16 cellular contexts compared by ENCODE assay signal in genomic region chr17:68591583-68591982, GRCh38. TPM values are rescaled to one million over a fixed set of nuclear protein-coding genes. Genes with fewer than 3 reads are reported as not detected.
DNase-seq lines count a peak whose midpoint lies in the region; ATAC-seq, FAIRE-seq and TF ChIP-seq lines count a peak whose summit lies in the region.
"Had no signal": no experiment of that assay in that cellular context is flagged by ENCODE, and none has a peak within 500 bp of the region (broad histone marks: within the 10 kb centered on the region; RNA-seq: fewer than 3 reads in every experiment).

No MANE protein-coding gene starts in this region.

- peak overlapping the region; percentile 12; the same call in 1 of the 2 replicates for H3K4me3 ChIP-seq in GM23338
- no peak overlapping the region for H3K4me3 ChIP-seq in K562
- H3K4me3 ChIP-seq in mesendoderm (ENCODE audit: low read length) = no peak overlapping the region
- no peak overlapping the region for H3K4me3 ChIP-seq in OCI-LY7 (ENCODE audit: low read depth, low read length, poor library complexity, severe bottlenecking)
- H3K4me3 ChIP-seq: SJSA1, tibial nerve had no signal

- H3K36me3 ChIP-seq in GM23338 (ENCODE audit: insufficient read depth) (no peaks in the 10 kb centered on the region; the same call in 1 of the 2 replicates), K562 (ENCODE audit: control insufficient read depth, insufficient read depth, low read length) (no peaks in the 10 kb centered on the region), mesendoderm (ENCODE audit: control insufficient read depth, insufficient read depth, low read length) (peaks cover 5% of the 10 kb centered on the region), OCI-LY7 (ENCODE audit: insufficient read depth, low read length) (no peaks in the 10 kb centered on the region)
- H3K36me3 ChIP-seq: SJSA1, WERI-Rb-1 had no signal

- H2AFZ ChIP-seq in GM23338 = peak overlapping the region; percentile 84
- H2AFZ ChIP-seq in K562 (ENCODE audit: low read depth, low read length) = peak overlapping the region; percentile 92
- H2AFZ ChIP-seq in OCI-LY7 (ENCODE audit: low read length) = no peak overlapping the region

- 14% methylated on average over 12 of the region's 12 CpGs for WGBS in K562 (ENCODE audit: insufficient coverage, low coverage, missing lambda C conversion rate)
- WGBS in mesendoderm (ENCODE audit: extremely low coverage, insufficient coverage, low lambda C conversion rate) = no CpG with 5 or more reads among the region's 12 CpGs

- CTCF ChIA-PET in K562 (lab: Yijun Ruan, JAX; ENCODE audit: low intra/inter-chr PET ratio) = no interaction called here
- CTCF ChIA-PET in OCI-LY7 (lab: Charles Lee; ENCODE audit: unreplicated experiment) = no interaction called here
- CTCF ChIA-PET in activated CD8-positive, alpha-beta memory T cell treated with anti-CD3 and anti-CD28 coated beads, Interleukin-2, amount 10 ng/mL, durations not matched to agents 7 days and 5 days (lab: Charles Lee) = interaction anchor here (1.0 kb wide), 1 partner anchor 22 kb away, joined by 5 read pairs; no protein-coding TSS in a partner anchor

- H2BK120ac ChIP-seq in mesendoderm (ENCODE audit: low read depth, low read length) = no peak overlapping the region

- H4K20me1 ChIP-seq in GM23338 (replicated peaks; ENCODE audit: insufficient read depth) (no peaks in the 10 kb centered on the region), K562 (replicated peaks; ENCODE audit: control insufficient read depth, insufficient read depth, low read length) (no peaks in the 10 kb centered on the region), OCI-LY7 (ENCODE audit: insufficient read depth, low read length) (no peaks in the 10 kb centered on the region)

- intact Hi-C loops in K562 (cut with micrococcal nuclease) = no loop called here
- intact Hi-C loops in OCI-LY7 (cut with micrococcal nuclease; ENCODE audit: unreplicated experiment) = no loop called here

- POLR2A ChIA-PET in K562 (lab: Yijun Ruan, JAX) = no interaction called here
- POLR2A ChIA-PET in OCI-LY7 (lab: Charles Lee) = interaction anchor here (0.7 kb wide), 1 partner anchor 19 kb away, joined by 3 read pairs; no protein-coding TSS in a partner anchor

- H3K79me1 ChIP-seq in mesendoderm (ENCODE audit: low read length) = peaks cover 15% of the 10 kb centered on the region

- H3K79me2 ChIP-seq in GM23338 (replicated peaks; ENCODE audit: insufficient read depth) (no peaks in the 10 kb centered on the region), K562 (ENCODE audit: control insufficient read depth, insufficient read depth, low read length) (no peaks in the 10 kb centered on the region), mesendoderm (ENCODE audit: control insufficient read depth, insufficient read depth, low read length) (peaks cover 19% of the 10 kb centered on the region), OCI-LY7 (ENCODE audit: insufficient read depth, low read depth, low read length) (no peaks in the 10 kb centered on the region)

- H3F3A ChIP-seq in GM23338 (replicated peaks; ENCODE audit: low read depth) = no peaks in the 10 kb centered on the region

- DNase-seq in GM23338 (ENCODE audit: low spot score) (peak; percentile 87), NCI-H2227 (lab: John Stamatoyannopoulos, UW; ENCODE audit: unreplicated experiment) (peak; percentile 74), K562 (ENCODE audit: extremely low read depth in 1 of 4, low spot score in 3 of 4) (peak; percentile 78 to 85 (median 81)), mesendoderm (peak; percentile 67), OCI-LY7 (ENCODE audit: low spot score) (no peak), kidney glomerular epithelial cell (lab: John Stamatoyannopoulos, UW) (no peak), DMS 273 treated with DMSO at 0.1 percent for 48 hours (lab: John Stamatoyannopoulos, UW) (no peak)
- DNase-seq in activated CD8-positive, alpha-beta memory T cell treated with anti-CD3 and anti-CD28 coated beads, Interleukin-2, amount 10 ng/mL, durations not matched to agents 7 days and 5 days = no peak
- DNase-seq: Calu3, MM.1S, NCI-H446, WERI-Rb-1 had no signal

- no peaks in the 10 kb centered on the region for H3K4me1 Mint-ChIP-seq in GM23338
- H3K4me1 Mint-ChIP-seq in activated CD8-positive, alpha-beta memory T cell treated with anti-CD3 and anti-CD28 coated beads, Interleukin-2, amount 10 ng/mL, durations not matched to agents 7 days and 5 days = peaks cover 6% of the 10 kb centered on the region

- no peak overlapping the region for H2BK5ac ChIP-seq in mesendoderm (ENCODE audit: low read length)

- H3K9ac ChIP-seq in K562 (ENCODE audit: insufficient read depth in 1 of 2, low read depth in 2 of 2, low read length in 2 of 2) (peak overlapping the region in 1 of 2 experiments; percentile 2; a peak in 1 of 4 replicates), mesendoderm (ENCODE audit: low read length) (peak overlapping the region; percentile 59)

- TF ChIP-seq EP300 in K562 (IDR thresholded peaks at IDR 0.05; ENCODE audit: low read length) = no peak

- FAIRE-seq in K562 (lab: Jason Lieb, UNC) = peak; percentile 87
- FAIRE-seq: astrocyte had no signal

- no peaks in the 10 kb centered on the region for H3K9me2 ChIP-seq in GM23338 (ENCODE audit: insufficient read depth)
- H3K9me2 ChIP-seq in OCI-LY7 (ENCODE audit: insufficient read depth, low read length) = no peaks in the 10 kb centered on the region

- no peak overlapping the region; the same call in 2 of the 3 replicates for H3K4me3 Mint-ChIP-seq in GM23338
- no peak overlapping the region for H3K4me3 Mint-ChIP-seq in activated CD8-positive, alpha-beta memory T cell treated with anti-CD3 and anti-CD28 coated beads, Interleukin-2, amount 10 ng/mL, durations not matched to agents 7 days and 5 days
- H3K4me3 Mint-ChIP-seq: neural crest cell had no signal

- peak; percentile 92 for ATAC-seq in GM23338
- peak; percentile 94 for ATAC-seq in K562
- ATAC-seq in activated CD8-positive, alpha-beta memory T cell treated with anti-CD3 and anti-CD28 coated beads, Interleukin-2, amount 10 ng/mL, durations not matched to agents 7 days and 5 days = no peak

- no peak overlapping the region for H4K5ac ChIP-seq in mesendoderm (ENCODE audit: low read length)

- H3K27me3 ChIP-seq in GM23338 (ENCODE audit: insufficient read depth) (no peaks in the 10 kb centered on the region), K562 (ENCODE audit: control insufficient read depth in 2 of 2, insufficient read depth in 2 of 2, low read length in 2 of 2) (peaks cover 0 to 9% of the 10 kb centered on the region in 2 experiments; a peak in 3 of 5 replicates), mesendoderm (ENCODE audit: insufficient read depth, low read length, poor library complexity) (no peaks in the 10 kb centered on the region)
- H3K27me3 ChIP-seq: SJSA1, tibial nerve had no signal

- peaks cover 4% of the 10 kb centered on the region; the same call in 2 of the 3 replicates for H3K36me3 Mint-ChIP-seq in GM23338 (ENCODE audit: low read depth)
- no peaks in the 10 kb centered on the region for H3K36me3 Mint-ChIP-seq in activated CD8-positive, alpha-beta memory T cell treated with anti-CD3 and anti-CD28 coated beads, Interleukin-2, amount 10 ng/mL, durations not matched to agents 7 days and 5 days

- no peak overlapping the region for H2BK15ac ChIP-seq in mesendoderm (replicated peaks; ENCODE audit: low read depth)

- H2AK5ac ChIP-seq in mesendoderm (ENCODE audit: low read length) = no peak overlapping the region

- TF ChIP-seq POLR2A in K562 (conservative IDR thresholded peaks at IDR 0.05) = no peak

- no peaks in the 10 kb centered on the region for H3K9me1 ChIP-seq in K562 (ENCODE audit: control insufficient read depth, insufficient read depth, low read length)

- no peak overlapping the region for H3K27ac Mint-ChIP-seq in GM23338
- H3K27ac Mint-ChIP-seq in activated CD8-positive, alpha-beta memory T cell treated with anti-CD3 and anti-CD28 coated beads, Interleukin-2, amount 10 ng/mL, durations not matched to agents 7 days and 5 days = no peak overlapping the region

- H3K4me1 ChIP-seq in GM23338 (ENCODE audit: insufficient read depth) (no peaks in the 10 kb centered on the region; the same call in 1 of the 2 replicates), K562 (replicated peaks in 1 of 2; ENCODE audit: control insufficient read depth in 2 of 2, insufficient read depth in 2 of 2, low read length in 2 of 2) (peaks cover 0 to 6% of the 10 kb centered on the region in 2 experiments; a peak in 1 of 5 replicates), mesendoderm (ENCODE audit: control insufficient read depth, low read depth, low read length) (peaks cover 5% of the 10 kb centered on the region), OCI-LY7 (ENCODE audit: insufficient read depth, low read length, poor library complexity, severe bottlenecking) (no peaks in the 10 kb centered on the region)
- H3K4me1 ChIP-seq: SJSA1 had no signal

- H3K4ac ChIP-seq in mesendoderm (ENCODE audit: low read depth, low read length) = no peak overlapping the region

- H3K56ac ChIP-seq in mesendoderm (ENCODE audit: low read length) = peak overlapping the region; percentile 61

- H3K9me3 Mint-ChIP-seq in GM23338 = peaks cover 5% of the 10 kb centered on the region; the same call in 2 of the 3 replicates
- H3K9me3 Mint-ChIP-seq in activated CD8-positive, alpha-beta memory T cell treated with anti-CD3 and anti-CD28 coated beads, Interleukin-2, amount 10 ng/mL, durations not matched to agents 7 days and 5 days (ENCODE audit: low read depth) = peaks cover 3% of the 10 kb centered on the region

- in situ Hi-C loops in K562 (cut with MboI) = no loop called here

- H3K18ac ChIP-seq in mesendoderm (ENCODE audit: low read length) = no peak overlapping the region

- no peak overlapping the region for H3K23ac ChIP-seq in mesendoderm (ENCODE audit: low read length)

- no peak overlapping the region for H3K27ac ChIP-seq in GM23338 (ENCODE audit: low read depth)
- no peak overlapping the region for H3K27ac ChIP-seq in K562 (ENCODE audit: extremely low read depth, low read depth, low read length)
- H3K27ac ChIP-seq in mesendoderm (ENCODE audit: low read depth, low read length) = no peak overlapping the region
- no peak overlapping the region for H3K27ac ChIP-seq in OCI-LY7 (ENCODE audit: low read depth, low read length, poor library complexity, severe bottlenecking)
- H3K27ac ChIP-seq: SJSA1, WERI-Rb-1 had no signal

- H3K9me3 ChIP-seq in K562 (replicated peaks; ENCODE audit: control insufficient read depth, insufficient read depth, low read depth, low read length) = no peaks in the 10 kb centered on the region
- H3K9me3 ChIP-seq in OCI-LY7 (ENCODE audit: low read length) = no peaks in the 10 kb centered on the region
- H3K9me3 ChIP-seq: SJSA1 had no signal

- no peak for TF ChIP-seq RAD21 in K562 (CRISPR knock-in tag; conservative IDR thresholded peaks at IDR 0.05 in 1 of 2, IDR thresholded peaks at IDR 0.05 in 1 of 2)

- H3K27me3 Mint-ChIP-seq in GM23338 (ENCODE audit: insufficient read depth, low read depth, poor library complexity) = peaks cover 7% of the 10 kb centered on the region
- peaks cover 50% of the 10 kb centered on the region for H3K27me3 Mint-ChIP-seq in activated CD8-positive, alpha-beta memory T cell treated with anti-CD3 and anti-CD28 coated beads, Interleukin-2, amount 10 ng/mL, durations not matched to agents 7 days and 5 days

- TF ChIP-seq CTCF in GM23338 (conservative IDR thresholded peaks at IDR 0.05; ENCODE audit: low read depth in 2 of 2) (no peak), K562 (IDR thresholded peaks at IDR 0.05 in 2 of 3, conservative IDR thresholded peaks at IDR 0.05 in 1 of 3; ENCODE audit: insufficient read depth in 2 of 3, low read depth in 1 of 3, low read length in 3 of 3) (no peak), OCI-LY7 (conservative IDR thresholded peaks at IDR 0.05; ENCODE audit: low read length) (no peak)

- H3K4me2 ChIP-seq in GM23338 = peak overlapping the region; percentile 42
- peak overlapping the region; percentile 53 for H3K4me2 ChIP-seq in K562 (ENCODE audit: insufficient read depth, low read length)
- no peak overlapping the region for H3K4me2 ChIP-seq in mesendoderm (ENCODE audit: low read length)
- no peak overlapping the region for H3K4me2 ChIP-seq in OCI-LY7 (ENCODE audit: low read length)

- H4K8ac ChIP-seq in mesendoderm (ENCODE audit: low read depth, low read length) = no peak overlapping the region

- no TSS peak for BruUV-seq in K562 (replicated peaks; lab: Mats Ljungman, UMichigan)
- BruUV-seq in OCI-LY7 (replicated peaks; lab: Mats Ljungman, UMichigan) = no TSS peak

RNA-seq across cellular contexts. Expression of gene FAM20A, which starts 9.6 kb away (rescaled TPM):
- 1.4 and 1.6 TPM in 2 replicates for total RNA-seq in GM23338 (2014; rRNA removed; shearing (Covaris generic))
- 1.2 and 1.3 TPM in 2 replicates for polyA plus RNA-seq in GM23338 (2016; fragmentation: Nextera tagmentation; extraction: Ambion mirVana)
- not detected in 2 replicates for total RNA-seq in K562 (2011; cell fraction: chromatin; rRNA removed; ENCODE audit: low replicate concordance)
- total RNA-seq in K562 (2011; cell fraction: nucleolus; rRNA removed) = not detected in 2 replicates
- total RNA-seq in K562 (2011; cell fraction: nucleoplasm; rRNA removed) = not detected in 2 replicates
- total RNA-seq in K562 (2014; rRNA removed) = not detected in 2 replicates
- not detected in 2 replicates for total RNA-seq in K562 (2014; rRNA removed; fragmentation: Illumina TruSeq; extraction: Trizol)
- not detected in 2 replicates for total RNA-seq in K562 (2015; rRNA removed; fragmentation: Illumina TruSeq; extraction: Trizol)
- total RNA-seq in K562 (2021) = 0.07 TPM in 1 of 2 replicates, not detected in the other
- polyA plus RNA-seq in K562 (2011; rRNA removed) = not detected in 2 replicates
- not detected in 2 replicates for polyA plus RNA-seq in K562 (2011; cell fraction: cytosol; rRNA removed)
- polyA plus RNA-seq in K562 (2011; cell fraction: nucleus; rRNA removed) = not detected in 2 replicates
- 0.04 TPM in 1 of 2 replicates, not detected in the other for polyA plus RNA-seq in K562 (2012)
- polyA plus RNA-seq in K562 (2014; fragmentation: Illumina TruSeq; extraction: Trizol) = not detected in 2 replicates
- not detected for polyA plus RNA-seq in K562 (2014; fragmentation: Nextera tagmentation; extraction: Ambion mirVana)
- polyA plus RNA-seq in K562 (2014; rRNA removed) = not detected in 2 replicates
- polyA minus RNA-seq in K562 (2011; rRNA and poly(A)+ RNA removed) = not detected in 2 replicates
- polyA minus RNA-seq in K562 (2011; cell fraction: cytosol; rRNA and poly(A)+ RNA removed) = not detected in 2 replicates
- polyA minus RNA-seq in K562 (2011; cell fraction: nucleus; rRNA and poly(A)+ RNA removed) = not detected in 2 replicates
- 11.4 TPM for polyA plus RNA-seq in mesendoderm (2013, experiment 1 of 2)
- 11.3 TPM for polyA plus RNA-seq in mesendoderm (2013, experiment 2 of 2)
- not detected in 2 replicates for total RNA-seq in OCI-LY7 (2014; rRNA removed; shearing (Covaris generic))
- not detected in 2 replicates for total RNA-seq in OCI-LY7 (2022)
- total RNA-seq in activated CD8-positive, alpha-beta memory T cell treated with anti-CD3 and anti-CD28 coated beads, Interleukin-2, amount 10 ng/mL, durations not matched to agents 7 days and 5 days = not detected
- total RNA-seq: SJSA1 had no signal

Comparison
In these comparisons a context has a peak if more than half of its experiments do, and no peak if none do; other contexts are left out.
1. DNase-seq: peak in GM23338 (single experiment), NCI-H2227 (single experiment), K562 (4 of 4) and mesendoderm (single experiment); none in OCI-LY7 (single experiment), activated CD8-positive, alpha-beta memory T cell treated with anti-CD3 and anti-CD28 coated beads, Interleukin-2, amount 10 ng/mL, durations not matched to agents 7 days and 5 days (single experiment), kidney glomerular epithelial cell (single experiment) and DMS 273 treated with DMSO at 0.1 percent for 48 hours (single experiment).
2. H3K4me2 ChIP-seq: peak in GM23338 (single experiment) and K562 (single experiment); none in mesendoderm (single experiment) and OCI-LY7 (single experiment).